In genomic region chr16:89920723-89921122, GRCh38 we compare ENCODE assay signal across 14 cellular contexts. TPM values are rescaled to one million over a fixed set of nuclear protein-coding genes. Genes with fewer than 3 reads are reported as not detected.
DNase-seq lines count a peak whose midpoint lies in the region; ATAC-seq, FAIRE-seq and TF ChIP-seq lines count a peak whose summit lies in the region.
"Had no signal": no experiment of that assay in that cellular context is flagged by ENCODE, and none has a peak within 500 bp of the region (broad histone marks: within the 10 kb centered on the region; RNA-seq: fewer than 3 reads in every experiment).

No MANE protein-coding gene starts in this region.

- no peak overlapping the region for H3K56ac ChIP-seq in H9 (ENCODE audit: insufficient read length, low read depth, low read length)

- H3K4me1 ChIP-seq in H9 (ENCODE audit: insufficient read depth, low read length) (no peaks in the 10 kb centered on the region; the same call in 1 of the 2 replicates), astrocyte (ENCODE audit: insufficient read depth, low read length) (peaks cover 47% of the 10 kb centered on the region), prostate gland (replicated peaks) (peaks cover 13% of the 10 kb centered on the region)

- intact Hi-C loops in prostate gland (cut with DNase I) = no loop called here

- H3K23ac ChIP-seq in H9 (ENCODE audit: insufficient read length, low read depth, low read length) = no peak overlapping the region

- H3K9me3 ChIP-seq in H9 (ENCODE audit: control insufficient read depth, low read depth, low read length) (no peaks in the 10 kb centered on the region), astrocyte (ENCODE audit: insufficient read depth, low read depth, low read length) (no peaks in the 10 kb centered on the region), prostate gland (no peaks in the 10 kb centered on the region)
- H3K9me3 ChIP-seq: left lung, psoas muscle, SJCRH30 had no signal

- TF ChIP-seq CTCF in H9 (conservative IDR thresholded peaks at IDR 0.05) (no peak), astrocyte (IDR thresholded peaks at IDR 0.05; ENCODE audit: insufficient read depth, low read depth, low read length) (no peak), nephron (IDR thresholded peaks at IDR 0.05; ENCODE audit: unreplicated experiment in 3 of 3) (no peak), prostate gland (IDR thresholded peaks at IDR 0.05) (no peak)

- H3K9me3 Mint-ChIP-seq in H9 = no peaks in the 10 kb centered on the region; a peak in 1 of 5 replicates
- H3K9me3 Mint-ChIP-seq in astrocyte (ENCODE audit: unreplicated experiment) = peaks cover 2% of the 10 kb centered on the region
- H3K9me3 Mint-ChIP-seq in nephron = no peaks in the 10 kb centered on the region
- H3K9me3 Mint-ChIP-seq: CD8-positive, alpha-beta T cell had no signal

- no peaks in the 10 kb centered on the region; a peak in 3 of 7 replicates for H3K36me3 Mint-ChIP-seq in H9 (ENCODE audit: insufficient read depth in 1 of 3, low read depth in 3 of 3)
- H3K36me3 Mint-ChIP-seq in astrocyte (ENCODE audit: low read depth, unreplicated experiment) = peaks cover 2% of the 10 kb centered on the region
- no peaks in the 10 kb centered on the region for H3K36me3 Mint-ChIP-seq in nephron (ENCODE audit: low read depth)
- H3K36me3 Mint-ChIP-seq: CD8-positive, alpha-beta T cell had no signal

- no peak overlapping the region for H3K4ac ChIP-seq in H9 (ENCODE audit: low read depth, low read length)

- H3K18ac ChIP-seq in H9 (ENCODE audit: insufficient read length, low read depth, low read length) = no peak overlapping the region

- no peak overlapping the region for H3T11ph ChIP-seq in H9 (ENCODE audit: low read length)

- no peak overlapping the region for H3K4me3 Mint-ChIP-seq in H9
- peak overlapping the region; percentile 62 for H3K4me3 Mint-ChIP-seq in astrocyte (ENCODE audit: unreplicated experiment)
- peak overlapping the region in 2 of 3 experiments; percentile 21 to 40 for H3K4me3 Mint-ChIP-seq in nephron
- H3K4me3 Mint-ChIP-seq: CD8-positive, alpha-beta T cell had no signal

- H3K27ac ChIP-seq in H9 (ENCODE audit: insufficient read length, low read depth, low read length) = no peak overlapping the region
- H3K27ac ChIP-seq in astrocyte (ENCODE audit: low read depth, low read length) = peak overlapping the region; percentile 99
- H3K27ac ChIP-seq in prostate gland = no peak overlapping the region
- H3K27ac ChIP-seq: psoas muscle, SJCRH30 had no signal

- H4K8ac ChIP-seq in H9 (replicated peaks; ENCODE audit: insufficient read length, low read depth, low read length) = no peak overlapping the region

- no peak overlapping the region for H2BK5ac ChIP-seq in H9 (ENCODE audit: insufficient read length, low read length)

- H3K4me1 Mint-ChIP-seq in H9 (peaks cover 27 to 44% of the 10 kb centered on the region in 2 experiments), astrocyte (ENCODE audit: low read depth, unreplicated experiment) (peaks cover 20% of the 10 kb centered on the region), nephron (peaks cover 10% of the 10 kb centered on the region)

- DNase-seq in ACHN (peak; percentile 38), H9 (peak; percentile 32), astrocyte (ENCODE audit: low read depth) (peak; percentile 55), NCI-H1436 (lab: John Stamatoyannopoulos, UW) (no peak), prostate gland (ENCODE audit: low spot score) (no peak)
- DNase-seq: activated gamma-delta T cell treated with Interleukin-2 at 50 U/mL for 16 hours; CD8-positive, alpha-beta T cell; dorsolateral prefrontal cortex; psoas muscle had no signal

- H2AFZ ChIP-seq in H9 (ENCODE audit: low read length) (no peak overlapping the region), astrocyte (ENCODE audit: low read depth, low read length) (no peak overlapping the region)

- H3K4me3 ChIP-seq in astrocyte (ENCODE audit: insufficient read depth, low read depth, low read length) = no peak overlapping the region
- no peak overlapping the region for H3K4me3 ChIP-seq in prostate gland

- no peak overlapping the region for H4K91ac ChIP-seq in H9 (ENCODE audit: insufficient read length, low read depth, low read length)

- FAIRE-seq in astrocyte (lab: Jason Lieb, UNC) = no peak

- no peak overlapping the region for H2BK120ac ChIP-seq in H9 (ENCODE audit: low read depth, low read length, poor library complexity, severe bottlenecking)

- no peaks in the 10 kb centered on the region for H3K79me1 ChIP-seq in H9 (ENCODE audit: insufficient read depth, low read depth, low read length, poor library complexity, severe bottlenecking)

- H4K5ac ChIP-seq in H9 (ENCODE audit: insufficient read length, low read depth, low read length) = no peak overlapping the region

- H3K27me3 Mint-ChIP-seq in H9 (ENCODE audit: low read depth) (peaks cover 24% of the 10 kb centered on the region), astrocyte (ENCODE audit: low read depth, unreplicated experiment) (no peaks in the 10 kb centered on the region), nephron (ENCODE audit: low read depth) (peaks cover 54% of the 10 kb centered on the region)

- no peaks in the 10 kb centered on the region for H3K79me2 ChIP-seq in H9 (ENCODE audit: insufficient read depth, low read length)
- H3K79me2 ChIP-seq in astrocyte (ENCODE audit: insufficient read depth, low read length) = peaks cover 43% of the 10 kb centered on the region

- no peaks in the 10 kb centered on the region for H3K36me3 ChIP-seq in astrocyte (ENCODE audit: insufficient read depth, low read length)
- H3K36me3 ChIP-seq in prostate gland = no peaks in the 10 kb centered on the region
- H3K36me3 ChIP-seq: left lung, SJCRH30 had no signal

- H3K9ac ChIP-seq in H9 (ENCODE audit: extremely low read depth, insufficient read length, low read length) = no peak overlapping the region
- H3K9ac ChIP-seq in astrocyte (ENCODE audit: low read length) = peak overlapping the region; percentile 98

- no peak overlapping the region for H2BK20ac ChIP-seq in H9 (ENCODE audit: low read depth, low read length, poor library complexity, severe bottlenecking)

- TF ChIP-seq POLR2A in prostate gland (IDR thresholded peaks at IDR 0.05) = no peak

- H3K23me2 ChIP-seq in H9 (ENCODE audit: insufficient read length, low read depth, low read length, poor library complexity, severe bottlenecking) = peaks cover 25% of the 10 kb centered on the region

- H2AK5ac ChIP-seq in H9 (ENCODE audit: insufficient read length, low read length) = no peak overlapping the region

- WGBS in H9 (ENCODE audit: extremely low coverage, insufficient read length, low lambda C conversion rate) = no CpG with 5 or more reads among the region's 6 CpGs
- 47% methylated on average over 6 of the region's 6 CpGs for WGBS in prostate gland

- in situ Hi-C loops in ACHN (cut with HindIII; ENCODE audit: low pct_ligation_motif_present, low pct_unique_long_range_greater_than_20kb, low sequenced_read_pairs) = no loop called here

- H3K4me2 ChIP-seq in H9 (ENCODE audit: insufficient read depth, insufficient read length, low read length) (peak overlapping the region; percentile 72), astrocyte (ENCODE audit: low read length) (peak overlapping the region; percentile 100)

- H2BK15ac ChIP-seq in H9 (ENCODE audit: low read depth, low read length) = no peak overlapping the region

- H3K27me3 ChIP-seq in H9 (ENCODE audit: insufficient read depth, low read length) = no peaks in the 10 kb centered on the region
- no peaks in the 10 kb centered on the region for H3K27me3 ChIP-seq in astrocyte (ENCODE audit: insufficient read depth, low read length)
- no peaks in the 10 kb centered on the region for H3K27me3 ChIP-seq in prostate gland (replicated peaks; ENCODE audit: insufficient read depth)
- H3K27me3 ChIP-seq: SJCRH30 had no signal

- no peak overlapping the region for H3K14ac ChIP-seq in H9 (ENCODE audit: insufficient read depth, low read length)

- no peak for ATAC-seq in HG02870 (IDR thresholded peaks at IDR 0.05; ENCODE audit: unreplicated experiment)
- ATAC-seq in HG02970 (IDR thresholded peaks at IDR 0.05; ENCODE audit: low FRiP score, unreplicated experiment) = no peak
- ATAC-seq: CD8-positive, alpha-beta T cell; left lung; psoas muscle had no signal

- no peak overlapping the region for H2BK12ac ChIP-seq in H9 (ENCODE audit: insufficient read length, low read depth, low read length)

- H4K20me1 ChIP-seq in H9 (ENCODE audit: control insufficient read depth, insufficient read depth, insufficient read length) (no peaks in the 10 kb centered on the region), astrocyte (ENCODE audit: insufficient read depth, low read length) (peaks cover 24% of the 10 kb centered on the region)

- H3K27ac Mint-ChIP-seq in H9 = no peak overlapping the region
- H3K27ac Mint-ChIP-seq in astrocyte (ENCODE audit: unreplicated experiment) = peak overlapping the region; percentile 86
- H3K27ac Mint-ChIP-seq in nephron = no peak overlapping the region
- H3K27ac Mint-ChIP-seq: CD8-positive, alpha-beta T cell had no signal

RNA-seq across cellular contexts. Expression of gene MC1R, which starts 2.1 kb away (rescaled TPM):
- total RNA-seq in H9 (2021) = 4.7 TPM in 2 replicates
- 8.4 and 9.2 TPM in 2 replicates for total RNA-seq in astrocyte
- 10 to 100 TPM in 1 of 2 donors, 1 to 10 TPM in 1; 5.6 to 22.5 TPM for total RNA-seq in prostate gland

RNA-seq across cellular contexts. Expression of gene TUBB3, which starts 2.4 kb away (rescaled TPM):
- total RNA-seq in H9 (2021) = 164 and 176 TPM in 2 replicates
- total RNA-seq in astrocyte = 360 and 459 TPM in 2 replicates
- 10 to 100 TPM in 1 of 2 donors, under 1 TPM in 1; 0.82 to 20.7 TPM for total RNA-seq in prostate gland

RNA-seq across cellular contexts. Expression of gene DEF8, which starts 27.8 kb away (rescaled TPM):
- total RNA-seq in H9 (2021) = 53.3 and 55.8 TPM in 2 replicates
- 70.7 and 78.8 TPM in 2 replicates for total RNA-seq in astrocyte
- total RNA-seq in prostate gland = 10 to 100 TPM; 63.9 to 79.9 TPM

RNA-seq across cellular contexts. Expression of gene TCF25, which starts 47.3 kb away (rescaled TPM):
- total RNA-seq in H9 (2021) (109 and 124 TPM in 2 replicates), astrocyte (187 and 193 TPM in 2 replicates), prostate gland (100 to 1,000 TPM; 141 to 302 TPM)

Comparison
In these comparisons a context has a peak if more than half of its experiments do, and no peak if none do; other contexts are left out.
1. DNase-seq: peak in ACHN (single experiment), H9 (single experiment) and astrocyte (single experiment); none in NCI-H1436 (single experiment) and prostate gland (single experiment).
2. H3K4me3 Mint-ChIP-seq: peak in astrocyte (single experiment) and nephron (2 of 3); none in H9 (0 of 2).